1 cellular context compared by ENCODE assay signal in the genomic region with DNA sequence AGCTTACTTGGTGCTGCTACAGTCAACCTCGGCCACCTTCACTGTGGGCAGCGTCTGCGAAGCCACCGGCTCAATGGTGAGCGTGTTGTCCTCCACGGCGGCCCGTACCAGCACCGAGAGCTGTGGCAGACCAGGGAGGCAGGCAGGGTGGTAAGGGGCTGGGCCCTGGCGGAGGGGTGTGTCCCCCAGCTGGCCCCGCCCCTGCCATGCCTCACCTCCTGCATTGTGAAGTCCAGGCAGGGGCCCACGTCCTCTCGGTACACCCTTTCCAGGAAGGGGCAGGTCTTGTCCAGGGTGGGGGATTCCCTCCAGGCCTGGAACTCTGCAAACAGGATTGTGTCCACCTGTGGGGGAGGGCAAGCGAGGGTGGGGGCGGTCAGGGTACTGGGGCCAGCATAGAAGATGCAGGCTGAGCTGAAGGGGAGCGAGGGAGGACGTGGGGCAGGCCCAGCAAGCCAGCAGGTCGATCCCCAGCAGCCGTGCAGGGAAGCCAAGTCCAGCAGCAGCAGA.
A peak's percentile ranks its signal among the peaks of the same experiment; 100 is the strongest.
TF ChIP-seq lines count a peak whose summit lies in the region.

No MANE protein-coding gene starts in this region.

TF ChIP-seq in HepG2, 621 proteins besides CTCF, POLR2A, EP300 and RAD21 (continued from another document and continues in another):
- TF ChIP-seq, protein P1, sequence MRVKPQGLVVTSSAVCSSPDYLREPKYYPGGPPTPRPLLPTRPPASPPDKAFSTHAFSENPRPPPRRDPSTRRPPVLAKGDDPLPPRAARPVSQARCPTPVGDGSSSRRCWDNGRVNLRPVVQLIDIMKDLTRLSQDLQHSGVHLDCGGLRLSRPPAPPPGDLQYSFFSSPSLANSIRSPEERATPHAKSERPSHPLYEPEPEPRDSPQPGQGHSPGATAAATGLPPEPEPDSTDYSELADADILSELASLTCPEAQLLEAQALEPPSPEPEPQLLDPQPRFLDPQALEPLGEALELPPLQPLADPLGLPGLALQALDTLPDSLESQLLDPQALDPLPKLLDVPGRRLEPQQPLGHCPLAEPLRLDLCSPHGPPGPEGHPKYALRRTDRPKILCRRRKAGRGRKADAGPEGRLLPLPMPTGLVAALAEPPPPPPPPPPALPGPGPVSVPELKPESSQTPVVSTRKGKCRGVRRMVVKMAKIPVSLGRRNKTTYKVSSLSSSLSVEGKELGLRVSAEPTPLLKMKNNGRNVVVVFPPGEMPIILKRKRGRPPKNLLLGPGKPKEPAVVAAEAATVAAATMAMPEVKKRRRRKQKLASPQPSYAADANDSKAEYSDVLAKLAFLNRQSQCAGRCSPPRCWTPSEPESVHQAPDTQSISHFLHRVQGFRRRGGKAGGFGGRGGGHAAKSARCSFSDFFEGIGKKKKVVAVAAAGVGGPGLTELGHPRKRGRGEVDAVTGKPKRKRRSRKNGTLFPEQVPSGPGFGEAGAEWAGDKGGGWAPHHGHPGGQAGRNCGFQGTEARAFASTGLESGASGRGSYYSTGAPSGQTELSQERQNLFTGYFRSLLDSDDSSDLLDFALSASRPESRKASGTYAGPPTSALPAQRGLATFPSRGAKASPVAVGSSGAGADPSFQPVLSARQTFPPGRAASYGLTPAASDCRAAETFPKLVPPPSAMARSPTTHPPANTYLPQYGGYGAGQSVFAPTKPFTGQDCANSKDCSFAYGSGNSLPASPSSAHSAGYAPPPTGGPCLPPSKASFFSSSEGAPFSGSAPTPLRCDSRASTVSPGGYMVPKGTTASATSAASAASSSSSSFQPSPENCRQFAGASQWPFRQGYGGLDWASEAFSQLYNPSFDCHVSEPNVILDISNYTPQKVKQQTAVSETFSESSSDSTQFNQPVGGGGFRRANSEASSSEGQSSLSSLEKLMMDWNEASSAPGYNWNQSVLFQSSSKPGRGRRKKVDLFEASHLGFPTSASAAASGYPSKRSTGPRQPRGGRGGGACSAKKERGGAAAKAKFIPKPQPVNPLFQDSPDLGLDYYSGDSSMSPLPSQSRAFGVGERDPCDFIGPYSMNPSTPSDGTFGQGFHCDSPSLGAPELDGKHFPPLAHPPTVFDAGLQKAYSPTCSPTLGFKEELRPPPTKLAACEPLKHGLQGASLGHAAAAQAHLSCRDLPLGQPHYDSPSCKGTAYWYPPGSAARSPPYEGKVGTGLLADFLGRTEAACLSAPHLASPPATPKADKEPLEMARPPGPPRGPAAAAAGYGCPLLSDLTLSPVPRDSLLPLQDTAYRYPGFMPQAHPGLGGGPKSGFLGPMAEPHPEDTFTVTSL (CRISPR knock-in tag; IDR thresholded peaks at IDR 0.05; ENCODE audit: borderline replicate concordance) = no peak
- TF ChIP-seq ZBTB8A (CRISPR knock-in tag; IDR thresholded peaks at IDR 0.05; ENCODE audit: borderline replicate concordance, low read depth) = no peak
- TF ChIP-seq TOE1 (CRISPR knock-in tag; IDR thresholded peaks at IDR 0.05) = no peak
- no peak for TF ChIP-seq ZFP37 (CRISPR knock-in tag; IDR thresholded peaks at IDR 0.05; ENCODE audit: borderline replicate concordance)
- TF ChIP-seq POGZ (CRISPR knock-in tag; IDR thresholded peaks at IDR 0.05) = no peak
- TF ChIP-seq SP2 (CRISPR knock-in tag; IDR thresholded peaks at IDR 0.05) = no peak
- TF ChIP-seq NBN (conservative IDR thresholded peaks at IDR 0.05) = no peak
- no peak for TF ChIP-seq NFRKB (IDR thresholded peaks at IDR 0.05)
- TF ChIP-seq, protein P2, sequence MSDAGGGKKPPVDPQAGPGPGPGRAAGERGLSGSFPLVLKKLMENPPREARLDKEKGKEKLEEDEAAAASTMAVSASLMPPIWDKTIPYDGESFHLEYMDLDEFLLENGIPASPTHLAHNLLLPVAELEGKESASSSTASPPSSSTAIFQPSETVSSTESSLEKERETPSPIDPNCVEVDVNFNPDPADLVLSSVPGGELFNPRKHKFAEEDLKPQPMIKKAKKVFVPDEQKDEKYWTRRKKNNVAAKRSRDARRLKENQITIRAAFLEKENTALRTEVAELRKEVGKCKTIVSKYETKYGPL (CRISPR knock-in tag; IDR thresholded peaks at IDR 0.05) = no peak
- TF ChIP-seq, protein P3, sequence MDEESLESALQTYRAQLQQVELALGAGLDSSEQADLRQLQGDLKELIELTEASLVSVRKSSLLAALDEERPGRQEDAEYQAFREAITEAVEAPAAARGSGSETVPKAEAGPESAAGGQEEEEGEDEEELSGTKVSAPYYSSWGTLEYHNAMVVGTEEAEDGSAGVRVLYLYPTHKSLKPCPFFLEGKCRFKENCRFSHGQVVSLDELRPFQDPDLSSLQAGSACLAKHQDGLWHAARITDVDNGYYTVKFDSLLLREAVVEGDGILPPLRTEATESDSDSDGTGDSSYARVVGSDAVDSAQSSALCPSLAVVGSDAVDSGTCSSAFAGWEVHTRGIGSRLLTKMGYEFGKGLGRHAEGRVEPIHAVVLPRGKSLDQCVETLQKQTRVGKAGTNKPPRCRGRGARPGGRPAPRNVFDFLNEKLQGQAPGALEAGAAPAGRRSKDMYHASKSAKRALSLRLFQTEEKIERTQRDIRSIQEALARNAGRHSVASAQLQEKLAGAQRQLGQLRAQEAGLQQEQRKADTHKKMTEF (CRISPR knock-in tag; IDR thresholded peaks at IDR 0.05) = no peak
- TF ChIP-seq ZSCAN25 (CRISPR knock-in tag; IDR thresholded peaks at IDR 0.05) = peak; percentile 79
- TF ChIP-seq CCDC6 (CRISPR knock-in tag; IDR thresholded peaks at IDR 0.05) = peak; percentile 54; the same call in 1 of the 2 replicates
- TF ChIP-seq ZNF30 (CRISPR knock-in tag; IDR thresholded peaks at IDR 0.05) = no peak
- TF ChIP-seq AKAP8 (CRISPR knock-in tag; IDR thresholded peaks at IDR 0.05) = no peak
- TF ChIP-seq FOXK2 (IDR thresholded peaks at IDR 0.05) = no peak
- peak; percentile 18; the same call in 1 of the 2 replicates for TF ChIP-seq ZSCAN21 (CRISPR knock-in tag; IDR thresholded peaks at IDR 0.05; ENCODE audit: borderline replicate concordance)
- TF ChIP-seq, protein P4, sequence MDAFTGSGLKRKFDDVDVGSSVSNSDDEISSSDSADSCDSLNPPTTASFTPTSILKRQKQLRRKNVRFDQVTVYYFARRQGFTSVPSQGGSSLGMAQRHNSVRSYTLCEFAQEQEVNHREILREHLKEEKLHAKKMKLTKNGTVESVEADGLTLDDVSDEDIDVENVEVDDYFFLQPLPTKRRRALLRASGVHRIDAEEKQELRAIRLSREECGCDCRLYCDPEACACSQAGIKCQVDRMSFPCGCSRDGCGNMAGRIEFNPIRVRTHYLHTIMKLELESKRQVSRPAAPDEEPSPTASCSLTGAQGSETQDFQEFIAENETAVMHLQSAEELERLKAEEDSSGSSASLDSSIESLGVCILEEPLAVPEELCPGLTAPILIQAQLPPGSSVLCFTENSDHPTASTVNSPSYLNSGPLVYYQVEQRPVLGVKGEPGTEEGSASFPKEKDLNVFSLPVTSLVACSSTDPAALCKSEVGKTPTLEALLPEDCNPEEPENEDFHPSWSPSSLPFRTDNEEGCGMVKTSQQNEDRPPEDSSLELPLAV (CRISPR knock-in tag; conservative IDR thresholded peaks at IDR 0.05; ENCODE audit: low read depth) = no peak
- TF ChIP-seq FIP1L1 (IDR thresholded peaks at IDR 0.05; ENCODE audit: borderline replicate concordance, insufficient read depth, low read depth, low read length) = no peak
- no peak for TF ChIP-seq FOXO1 (CRISPR knock-in tag; IDR thresholded peaks at IDR 0.05)
- TF ChIP-seq SMAD9 (CRISPR knock-in tag; IDR thresholded peaks at IDR 0.05) = no peak
- TF ChIP-seq, protein P5, sequence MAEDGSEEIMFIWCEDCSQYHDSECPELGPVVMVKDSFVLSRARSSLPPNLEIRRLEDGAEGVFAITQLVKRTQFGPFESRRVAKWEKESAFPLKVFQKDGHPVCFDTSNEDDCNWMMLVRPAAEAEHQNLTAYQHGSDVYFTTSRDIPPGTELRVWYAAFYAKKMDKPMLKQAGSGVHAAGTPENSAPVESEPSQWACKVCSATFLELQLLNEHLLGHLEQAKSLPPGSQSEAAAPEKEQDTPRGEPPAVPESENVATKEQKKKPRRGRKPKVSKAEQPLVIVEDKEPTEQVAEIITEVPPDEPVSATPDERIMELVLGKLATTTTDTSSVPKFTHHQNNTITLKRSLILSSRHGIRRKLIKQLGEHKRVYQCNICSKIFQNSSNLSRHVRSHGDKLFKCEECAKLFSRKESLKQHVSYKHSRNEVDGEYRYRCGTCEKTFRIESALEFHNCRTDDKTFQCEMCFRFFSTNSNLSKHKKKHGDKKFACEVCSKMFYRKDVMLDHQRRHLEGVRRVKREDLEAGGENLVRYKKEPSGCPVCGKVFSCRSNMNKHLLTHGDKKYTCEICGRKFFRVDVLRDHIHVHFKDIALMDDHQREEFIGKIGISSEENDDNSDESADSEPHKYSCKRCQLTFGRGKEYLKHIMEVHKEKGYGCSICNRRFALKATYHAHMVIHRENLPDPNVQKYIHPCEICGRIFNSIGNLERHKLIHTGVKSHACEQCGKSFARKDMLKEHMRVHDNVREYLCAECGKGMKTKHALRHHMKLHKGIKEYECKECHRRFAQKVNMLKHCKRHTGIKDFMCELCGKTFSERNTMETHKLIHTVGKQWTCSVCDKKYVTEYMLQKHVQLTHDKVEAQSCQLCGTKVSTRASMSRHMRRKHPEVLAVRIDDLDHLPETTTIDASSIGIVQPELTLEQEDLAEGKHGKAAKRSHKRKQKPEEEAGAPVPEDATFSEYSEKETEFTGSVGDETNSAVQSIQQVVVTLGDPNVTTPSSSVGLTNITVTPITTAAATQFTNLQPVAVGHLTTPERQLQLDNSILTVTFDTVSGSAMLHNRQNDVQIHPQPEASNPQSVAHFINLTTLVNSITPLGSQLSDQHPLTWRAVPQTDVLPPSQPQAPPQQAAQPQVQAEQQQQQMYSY (CRISPR knock-in tag; IDR thresholded peaks at IDR 0.05) = no peak
- TF ChIP-seq, protein P6, sequence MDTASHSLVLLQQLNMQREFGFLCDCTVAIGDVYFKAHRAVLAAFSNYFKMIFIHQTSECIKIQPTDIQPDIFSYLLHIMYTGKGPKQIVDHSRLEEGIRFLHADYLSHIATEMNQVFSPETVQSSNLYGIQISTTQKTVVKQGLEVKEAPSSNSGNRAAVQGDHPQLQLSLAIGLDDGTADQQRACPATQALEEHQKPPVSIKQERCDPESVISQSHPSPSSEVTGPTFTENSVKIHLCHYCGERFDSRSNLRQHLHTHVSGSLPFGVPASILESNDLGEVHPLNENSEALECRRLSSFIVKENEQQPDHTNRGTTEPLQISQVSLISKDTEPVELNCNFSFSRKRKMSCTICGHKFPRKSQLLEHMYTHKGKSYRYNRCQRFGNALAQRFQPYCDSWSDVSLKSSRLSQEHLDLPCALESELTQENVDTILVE (CRISPR knock-in tag; IDR thresholded peaks at IDR 0.05) = no peak
- no peak for TF ChIP-seq NCOA5 (CRISPR knock-in tag; IDR thresholded peaks at IDR 0.05)
- TF ChIP-seq ERF (CRISPR knock-in tag; IDR thresholded peaks at IDR 0.05) = no peak
- TF ChIP-seq ETV5 (CRISPR knock-in tag; IDR thresholded peaks at IDR 0.05; ENCODE audit: borderline replicate concordance) = peak; percentile 22; the same call in 1 of the 2 replicates
- peak; percentile 76 for TF ChIP-seq BCL6 (CRISPR knock-in tag; IDR thresholded peaks at IDR 0.05)
- TF ChIP-seq, protein P7, sequence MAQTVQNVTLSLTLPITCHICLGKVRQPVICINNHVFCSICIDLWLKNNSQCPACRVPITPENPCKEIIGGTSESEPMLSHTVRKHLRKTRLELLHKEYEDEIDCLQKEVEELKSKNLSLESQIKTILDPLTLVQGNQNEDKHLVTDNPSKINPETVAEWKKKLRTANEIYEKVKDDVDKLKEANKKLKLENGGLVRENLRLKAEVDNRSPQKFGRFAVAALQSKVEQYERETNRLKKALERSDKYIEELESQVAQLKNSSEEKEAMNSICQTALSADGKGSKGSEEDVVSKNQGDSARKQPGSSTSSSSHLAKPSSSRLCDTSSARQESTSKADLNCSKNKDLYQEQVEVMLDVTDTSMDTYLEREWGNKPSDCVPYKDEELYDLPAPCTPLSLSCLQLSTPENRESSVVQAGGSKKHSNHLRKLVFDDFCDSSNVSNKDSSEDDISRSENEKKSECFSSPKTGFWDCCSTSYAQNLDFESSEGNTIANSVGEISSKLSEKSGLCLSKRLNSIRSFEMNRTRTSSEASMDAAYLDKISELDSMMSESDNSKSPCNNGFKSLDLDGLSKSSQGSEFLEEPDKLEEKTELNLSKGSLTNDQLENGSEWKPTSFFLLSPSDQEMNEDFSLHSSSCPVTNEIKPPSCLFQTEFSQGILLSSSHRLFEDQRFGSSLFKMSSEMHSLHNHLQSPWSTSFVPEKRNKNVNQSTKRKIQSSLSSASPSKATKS (CRISPR knock-in tag; IDR thresholded peaks at IDR 0.05) = no peak
- no peak for TF ChIP-seq ZNF367 (CRISPR knock-in tag; IDR thresholded peaks at IDR 0.05; ENCODE audit: borderline replicate concordance)
- TF ChIP-seq ZNF615 (CRISPR knock-in tag; IDR thresholded peaks at IDR 0.05; ENCODE audit: borderline replicate concordance) = no peak
- TF ChIP-seq, protein P8, sequence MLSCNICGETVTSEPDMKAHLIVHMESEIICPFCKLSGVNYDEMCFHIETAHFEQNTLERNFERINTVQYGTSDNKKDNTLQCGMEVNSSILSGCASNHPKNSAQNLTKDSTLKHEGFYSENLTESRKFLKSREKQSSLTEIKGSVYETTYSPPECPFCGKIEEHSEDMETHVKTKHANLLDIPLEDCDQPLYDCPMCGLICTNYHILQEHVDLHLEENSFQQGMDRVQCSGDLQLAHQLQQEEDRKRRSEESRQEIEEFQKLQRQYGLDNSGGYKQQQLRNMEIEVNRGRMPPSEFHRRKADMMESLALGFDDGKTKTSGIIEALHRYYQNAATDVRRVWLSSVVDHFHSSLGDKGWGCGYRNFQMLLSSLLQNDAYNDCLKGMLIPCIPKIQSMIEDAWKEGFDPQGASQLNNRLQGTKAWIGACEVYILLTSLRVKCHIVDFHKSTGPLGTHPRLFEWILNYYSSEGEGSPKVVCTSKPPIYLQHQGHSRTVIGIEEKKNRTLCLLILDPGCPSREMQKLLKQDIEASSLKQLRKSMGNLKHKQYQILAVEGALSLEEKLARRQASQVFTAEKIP (CRISPR knock-in tag; IDR thresholded peaks at IDR 0.05; ENCODE audit: borderline replicate concordance) = no peak
- no peak for TF ChIP-seq ISX (CRISPR knock-in tag; conservative IDR thresholded peaks at IDR 0.05)
- no peak for TF ChIP-seq NR1H2 (CRISPR knock-in tag; IDR thresholded peaks at IDR 0.05; ENCODE audit: borderline replicate concordance, low read depth)
- no peak for TF ChIP-seq ZSCAN12 (CRISPR knock-in tag; IDR thresholded peaks at IDR 0.05)
- no peak for TF ChIP-seq FOXK1 (CRISPR knock-in tag; IDR thresholded peaks at IDR 0.05; ENCODE audit: borderline replicate concordance, low read depth)
- peak; percentile 31; the same call in 1 of the 2 replicates for TF ChIP-seq ZBTB38 (CRISPR knock-in tag; IDR thresholded peaks at IDR 0.05)
- TF ChIP-seq, protein P9, sequence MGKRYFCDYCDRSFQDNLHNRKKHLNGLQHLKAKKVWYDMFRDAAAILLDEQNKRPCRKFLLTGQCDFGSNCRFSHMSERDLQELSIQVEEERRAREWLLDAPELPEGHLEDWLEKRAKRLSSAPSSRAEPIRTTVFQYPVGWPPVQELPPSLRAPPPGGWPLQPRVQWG (CRISPR knock-in tag; IDR thresholded peaks at IDR 0.05; ENCODE audit: borderline replicate concordance, low read depth) = no peak
